Comparison of ENCODE assay signal across 17 cellular contexts in genomic region chr5:103366938-103367549, GRCh38.
"Had no signal": no experiment of that assay in that cellular context is flagged by ENCODE, and none has a peak within 500 bp of the region (broad histone marks: within the 10 kb centered on the region; RNA-seq: fewer than 3 reads in every experiment).

No MANE protein-coding gene starts in this region.

- H3K9me3 ChIP-seq: ovary had no signal

- H3K9me3 Mint-ChIP-seq: dendritic cell treated with granulocyte-macrophage colony-stimulating factor and Interleukin-4, amounts not matched to agents 40 ng/mL and 50 ng/mL, for 4 days had no signal

- H3K27ac Mint-ChIP-seq: dendritic cell treated with granulocyte-macrophage colony-stimulating factor and Interleukin-4, amounts not matched to agents 40 ng/mL and 50 ng/mL, for 4 days; stimulated activated effector memory CD8-positive, alpha-beta T cell treated with anti-CD3 and anti-CD28 coated beads, Interleukin-12 subunit alpha, Interleukin-12 subunit beta, amount 100 ng/mL, for 72 hours; stimulated activated naive CD8-positive, alpha-beta T cell treated with anti-CD3 and anti-CD28 coated beads, Interleukin-15, Interleukin-2, amounts not matched to agents 100 ng/mL and 50 ng/mL, for 24 hours had no signal

- ATAC-seq: foreskin keratinocyte; left lobe of liver; naive thymus-derived CD4-positive, alpha-beta T cell; right cardiac atrium; stimulated activated effector memory CD8-positive, alpha-beta T cell treated with anti-CD3 and anti-CD28 coated beads, Interleukin-12 subunit alpha, Interleukin-12 subunit beta, amount 100 ng/mL, for 72 hours had no signal

- H3K4me1 Mint-ChIP-seq: naive thymus-derived CD4-positive, alpha-beta T cell; stimulated activated effector memory CD8-positive, alpha-beta T cell treated with anti-CD3 and anti-CD28 coated beads, Interleukin-12 subunit alpha, Interleukin-12 subunit beta, amount 100 ng/mL, for 72 hours had no signal

- H3K36me3 ChIP-seq: ovary, tibial nerve had no signal

- H3K27ac ChIP-seq: foreskin keratinocyte, ovary, tibial nerve had no signal

- H3K4me3 Mint-ChIP-seq: dendritic cell treated with granulocyte-macrophage colony-stimulating factor and Interleukin-4, amounts not matched to agents 40 ng/mL and 50 ng/mL, for 4 days; naive thymus-derived CD4-positive, alpha-beta T cell; stimulated activated effector memory CD8-positive, alpha-beta T cell treated with anti-CD3 and anti-CD28 coated beads, Interleukin-12 subunit alpha, Interleukin-12 subunit beta, amount 100 ng/mL, for 72 hours; stimulated activated naive CD8-positive, alpha-beta T cell treated with anti-CD3 and anti-CD28 coated beads, Interleukin-15, Interleukin-2, amounts not matched to agents 100 ng/mL and 50 ng/mL, for 24 hours had no signal

- DNase-seq: cerebellar nuclear complex; foreskin keratinocyte; hippocampal formation; kidney glomerular epithelial cell; mammary epithelial cell; naive thymus-derived CD4-positive, alpha-beta T cell; nucleus accumbens; ovary; right cardiac atrium; stimulated activated CD4-positive, alpha-beta T cell treated with anti-CD3 and anti-CD28 coated beads, Interleukin-4, amount 100 ng/mL, for 1 hour; stimulated activated CD8-positive, alpha-beta memory T cell treated with anti-CD3 and anti-CD28 coated beads, Interleukin-4, amount 100 ng/mL, for 48 hours had no signal

- H3K27me3 Mint-ChIP-seq: dendritic cell treated with granulocyte-macrophage colony-stimulating factor and Interleukin-4, amounts not matched to agents 40 ng/mL and 50 ng/mL, for 4 days had no signal

- H3K4me3 ChIP-seq: ovary, tibial nerve had no signal

- H3K36me3 Mint-ChIP-seq: stimulated activated effector memory CD8-positive, alpha-beta T cell treated with anti-CD3 and anti-CD28 coated beads, Interleukin-12 subunit alpha, Interleukin-12 subunit beta, amount 100 ng/mL, for 72 hours had no signal

- H3K4me1 ChIP-seq: foreskin keratinocyte had no signal

- FAIRE-seq: colon had no signal

- H3K27me3 ChIP-seq: foreskin keratinocyte, ovary, tibial nerve had no signal
